In genomic region chr16:84096447-84097005, GRCh38 we compare ENCODE assay signal across 1 cellular context.
A peak's percentile ranks its signal among the peaks of the same experiment; 100 is the strongest.
TF ChIP-seq lines count a peak whose summit lies in the region.

No MANE protein-coding gene starts in this region.

TF ChIP-seq in HepG2, 621 proteins besides CTCF, POLR2A, EP300 and RAD21 (continued from another document and continues in another):
- no peak for TF ChIP-seq SMYD3 (CRISPR knock-in tag; IDR thresholded peaks at IDR 0.05)
- TF ChIP-seq MXI1 (IDR thresholded peaks at IDR 0.05; ENCODE audit: borderline replicate concordance, low read depth, low read length) = peak; percentile 81; the same call in 2 of the 3 replicates
- no peak for TF ChIP-seq MBD4 (IDR thresholded peaks at IDR 0.05; ENCODE audit: borderline replicate concordance, low read length)
- TF ChIP-seq ZNF317 (CRISPR knock-in tag; IDR thresholded peaks at IDR 0.05) = no peak
- no peak for TF ChIP-seq CCAR2 (optimal IDR thresholded peaks at IDR 0.05; ENCODE audit: low read depth, low read length)
- peak; percentile 78; the same call in 1 of the 2 replicates for TF ChIP-seq ZNF614 (CRISPR knock-in tag; IDR thresholded peaks at IDR 0.05; ENCODE audit: borderline replicate concordance)
- TF ChIP-seq FOXK2 (IDR thresholded peaks at IDR 0.05) = peak; percentile 64; the same call in 1 of the 2 replicates
- TF ChIP-seq SALL1 (CRISPR knock-in tag; IDR thresholded peaks at IDR 0.05) = peak; percentile 77
- no peak for TF ChIP-seq NFYC (CRISPR knock-in tag; IDR thresholded peaks at IDR 0.05)
- 0 out of 2 replicates have a peak, but pooled peaks have one; percentile 41 for TF ChIP-seq ZBTB7B (CRISPR knock-in tag; IDR thresholded peaks at IDR 0.05)
- no peak for TF ChIP-seq SMC3 (IDR thresholded peaks at IDR 0.05; ENCODE audit: low read length)
- TF ChIP-seq AKNA (CRISPR knock-in tag; IDR thresholded peaks at IDR 0.05; ENCODE audit: borderline replicate concordance) = no peak
- TF ChIP-seq ZNF709 (CRISPR knock-in tag; IDR thresholded peaks at IDR 0.05) = no peak
- TF ChIP-seq ZSCAN12 (CRISPR knock-in tag; IDR thresholded peaks at IDR 0.05) = no peak
- TF ChIP-seq HINFP (CRISPR knock-in tag; IDR thresholded peaks at IDR 0.05; ENCODE audit: low read depth) = no peak
- TF ChIP-seq ZNF24 (IDR thresholded peaks at IDR 0.05) = no peak
- TF ChIP-seq TBX3 (IDR thresholded peaks at IDR 0.05; ENCODE audit: borderline replicate concordance) = peak; percentile 96
- no peak for TF ChIP-seq ZNF33A (CRISPR knock-in tag; IDR thresholded peaks at IDR 0.05; ENCODE audit: borderline replicate concordance)
- TF ChIP-seq MYC (CRISPR knock-in tag; IDR thresholded peaks at IDR 0.05; ENCODE audit: borderline replicate concordance) = no peak
- no peak for TF ChIP-seq ARHGAP35 (CRISPR knock-in tag; IDR thresholded peaks at IDR 0.05; ENCODE audit: borderline replicate concordance)
- peak; percentile 81 for TF ChIP-seq NCOA2 (CRISPR knock-in tag; IDR thresholded peaks at IDR 0.05)
- peak; percentile 54; the same call in 1 of the 2 replicates for TF ChIP-seq ZNF264 (CRISPR knock-in tag; IDR thresholded peaks at IDR 0.05)
- TF ChIP-seq NFAT5 (CRISPR knock-in tag; IDR thresholded peaks at IDR 0.05) = no peak
- TF ChIP-seq ATF7-NPFF (CRISPR knock-in tag; IDR thresholded peaks at IDR 0.05; ENCODE audit: low read depth) = no peak
- peak; percentile 80 for TF ChIP-seq MLX (CRISPR knock-in tag; IDR thresholded peaks at IDR 0.05)
- no peak for TF ChIP-seq SRSF9 (IDR thresholded peaks at IDR 0.05; ENCODE audit: borderline replicate concordance, insufficient read depth, low read depth, low read length, poor library complexity, severe bottlenecking)
- TF ChIP-seq ZNF318 (CRISPR knock-in tag; IDR thresholded peaks at IDR 0.05) = no peak
- TF ChIP-seq ARID5B (CRISPR knock-in tag; IDR thresholded peaks at IDR 0.05) = peak; percentile 98
- peak; percentile 46; the same call in 1 of the 2 replicates for TF ChIP-seq ZMYM2 (CRISPR knock-in tag; IDR thresholded peaks at IDR 0.05)
- TF ChIP-seq FOXM1 (CRISPR knock-in tag; IDR thresholded peaks at IDR 0.05) = no peak
